8 cellular contexts compared by ENCODE assay signal in genomic region chr4:88706574-88706973, GRCh38. TPM values are rescaled to one million over a fixed set of nuclear protein-coding genes. Genes with fewer than 3 reads are reported as not detected.
DNase-seq lines count a peak whose midpoint lies in the region; ATAC-seq and TF ChIP-seq lines count a peak whose summit lies in the region.

No MANE protein-coding gene starts in this region.

- peaks cover under 1% of the 10 kb centered on the region for H3K9me3 Mint-ChIP-seq in activated naive CD4-positive, alpha-beta T cell treated with anti-CD3 and anti-CD28 coated beads for 36 hours

- H3K27me3 Mint-ChIP-seq in activated naive CD4-positive, alpha-beta T cell treated with anti-CD3 and anti-CD28 coated beads for 36 hours (ENCODE audit: low read depth): no peaks in the 10 kb centered on the region

- no peak for ATAC-seq in GM21515 (IDR thresholded peaks at IDR 0.05; ENCODE audit: unreplicated experiment)

- TF ChIP-seq CTCF in choroid plexus epithelial cell (conservative IDR thresholded peaks at IDR 0.05; ENCODE audit: low read depth, low read length): peak; percentile 78

- intact Hi-C loops in activated naive CD4-positive, alpha-beta T cell treated with anti-CD3 and anti-CD28 coated beads for 36 hours (cut with micrococcal nuclease): loop anchor here (2.0 kb wide), 1 partner anchor 86 kb away; no protein-coding TSS in a partner anchor

- H3K4me3 Mint-ChIP-seq in activated naive CD4-positive, alpha-beta T cell treated with anti-CD3 and anti-CD28 coated beads for 36 hours: no peak overlapping the region

- H3K4me1 Mint-ChIP-seq in activated naive CD4-positive, alpha-beta T cell treated with anti-CD3 and anti-CD28 coated beads for 36 hours (ENCODE audit: low read depth): peaks cover 18% of the 10 kb centered on the region

- H3K36me3 Mint-ChIP-seq in activated naive CD4-positive, alpha-beta T cell treated with anti-CD3 and anti-CD28 coated beads for 36 hours (ENCODE audit: low read depth): peaks cover 41% of the 10 kb centered on the region

- CTCF ChIA-PET in activated naive CD4-positive, alpha-beta T cell treated with anti-CD3 and anti-CD28 coated beads for 36 hours (lab: Charles Lee): interaction anchor here (0.7 to 1.5 kb wide), 4 partner anchors 11 to 88 kb away, joined by 3 to 5 read pairs (median 3); no protein-coding TSS in a partner anchor

- H3K4me3 ChIP-seq in choroid plexus epithelial cell (ENCODE audit: low read depth, low read length): no peak overlapping the region

- H3K27ac Mint-ChIP-seq in activated naive CD4-positive, alpha-beta T cell treated with anti-CD3 and anti-CD28 coated beads for 36 hours: no peak overlapping the region

- peak; percentile 14 for DNase-seq in DMS153 (lab: John Stamatoyannopoulos, UW)
- DNase-seq in NCI-H2171 treated with DMSO at 0.1 percent for 48 hours (lab: John Stamatoyannopoulos, UW): peak; percentile 12
- DNase-seq in choroid plexus epithelial cell (ENCODE audit: low read depth): peak; percentile 85
- DNase-seq in medulla oblongata (ENCODE audit: extremely low spot score): peak; percentile 84
- no peak for DNase-seq in stimulated activated naive CD4-positive, alpha-beta T cell treated with Interleukin-2 at 50 U/mL for 16 hours (lab: John Stamatoyannopoulos, UW)
- DNase-seq in effector CD8-positive, alpha-beta T cell (lab: John Stamatoyannopoulos, UW): no peak
- DNase-seq in activated naive CD4-positive, alpha-beta T cell treated with anti-CD3 and anti-CD28 coated beads for 36 hours: no peak

RNA-seq across cellular contexts. Expression of gene NAP1L5, which starts 8.9 kb away (rescaled TPM):
- total RNA-seq in activated naive CD4-positive, alpha-beta T cell treated with anti-CD3 and anti-CD28 coated beads for 36 hours: 1 to 10 TPM; 3.5 to 3.9 TPM

Comparison
In these comparisons a context has a peak if more than half of its experiments do, and no peak if none do; other contexts are left out.
1. DNase-seq: peak in DMS153 (single experiment), NCI-H2171 treated with DMSO at 0.1 percent for 48 hours (single experiment), choroid plexus epithelial cell (single experiment) and medulla oblongata (single experiment); none in stimulated activated naive CD4-positive, alpha-beta T cell treated with Interleukin-2 at 50 U/mL for 16 hours (single experiment), effector CD8-positive, alpha-beta T cell (single experiment) and activated naive CD4-positive, alpha-beta T cell treated with anti-CD3 and anti-CD28 coated beads for 36 hours (single experiment).